ENCODE assay signal across 30 cellular contexts in the genomic region with DNA sequence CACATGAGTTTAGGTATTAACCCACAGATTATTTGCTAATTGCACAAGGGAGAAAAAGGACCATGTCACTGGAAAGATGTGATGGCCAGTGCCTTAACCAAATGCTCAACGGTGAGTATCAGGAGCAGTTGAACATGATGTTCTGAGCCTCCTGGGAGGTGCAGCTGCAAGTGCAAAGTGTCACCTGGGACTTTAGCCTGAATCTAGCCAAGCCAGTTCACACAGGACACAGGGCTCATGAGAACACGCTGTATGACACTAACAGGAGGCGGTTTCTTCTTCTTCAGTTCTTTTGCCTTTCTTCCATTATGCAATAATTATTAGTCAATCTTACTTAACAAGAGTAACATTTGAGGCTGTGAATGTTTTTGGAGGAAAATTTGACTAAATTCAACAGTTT.
"Had no signal": no experiment of that assay in that cellular context is flagged by ENCODE, and none has a peak within 500 bp of the region (broad histone marks: within the 10 kb centered on the region; RNA-seq: fewer than 3 reads in every experiment).

No MANE protein-coding gene starts in this region.

- H3K9me3 ChIP-seq: esophagus squamous epithelium, ovary, prostate gland, sigmoid colon, thyroid gland, vagina had no signal

- DNase-seq: activated CD4-positive, alpha-beta T cell treated with anti-CD3 and anti-CD28 coated beads for 36 hours; activated CD4-positive, CD25-positive, alpha-beta regulatory T cell; activated CD8-positive, alpha-beta memory T cell treated with anti-CD3 and anti-CD28 coated beads, Interleukin-2, amount 10 ng/mL, durations not matched to agents 7 days and 5 days; activated CD8-positive, alpha-beta T cell treated with anti-CD3 and anti-CD28 coated beads, Interleukin-2, amount 10 ng/mL, durations not matched to agents 7 days and 5 days; activated naive CD8-positive, alpha-beta T cell treated with anti-CD3 and anti-CD28 coated beads, Interleukin-2, amount 50 U/mL, for 24 hours; activated T-cell treated with anti-CD3 and anti-CD28 coated beads, Interleukin-2, amount 50 U/mL, for 48 hours; amygdala; caudate nucleus; effector CD4-positive, alpha-beta T cell; esophagus squamous epithelium; foreskin melanocyte; glutamatergic neuron; islet precursor cell; left cardiac atrium; left ventricle myocardium superior; naive B cell; nephron progenitor cell; ovary; retina; sigmoid colon; stimulated activated CD4-positive, alpha-beta T cell treated with anti-CD3 and anti-CD28 coated beads, Interleukin-1b, Interleukin-23, amount 100 ng/mL, for 48 hours; stimulated activated CD4-positive, alpha-beta T cell treated with anti-CD3 and anti-CD28 coated beads, Interleukin-4, amount 100 ng/mL, for 4 hours; stimulated activated naive B cell treated with anti-CD40 and anti-IgM and Interleukin-4, amounts not matched to agents 10 μg/mL and 1 μg/mL and 100 μg/mL, for 72 hours; stomach; thyroid gland; upper lobe of left lung had no signal

- H3K27ac ChIP-seq: esophagus squamous epithelium, neutrophil, ovary, prostate gland, sigmoid colon, stomach, thyroid gland, upper lobe of left lung, vagina had no signal

- H3K4me1 ChIP-seq: prostate gland, stomach, thyroid gland, upper lobe of left lung, vagina had no signal

- H3K27me3 ChIP-seq: esophagus squamous epithelium, neutrophil, ovary, sigmoid colon, stomach, thyroid gland, upper lobe of left lung, vagina had no signal

- H3K4me3 ChIP-seq: esophagus squamous epithelium, ovary, prostate gland, sigmoid colon, smooth muscle cell, stomach, thyroid gland, upper lobe of left lung, vagina had no signal

- H3K36me3 ChIP-seq: esophagus squamous epithelium, neutrophil, ovary, prostate gland, sigmoid colon, stomach, thyroid gland, upper lobe of left lung, vagina had no signal

- ATAC-seq: activated CD4-positive, alpha-beta T cell treated with anti-CD3 and anti-CD28 coated beads for 36 hours; activated CD8-positive, alpha-beta memory T cell treated with anti-CD3 and anti-CD28 coated beads, Interleukin-2, amount 10 ng/mL, durations not matched to agents 7 days and 5 days; activated CD8-positive, alpha-beta T cell treated with anti-CD3 and anti-CD28 coated beads, Interleukin-2, amount 10 ng/mL, durations not matched to agents 7 days and 5 days; activated naive CD8-positive, alpha-beta T cell treated with anti-CD3 and anti-CD28 coated beads, Interleukin-2, amount 50 U/mL, for 24 hours; left cardiac atrium; left ventricle myocardium superior; stimulated activated naive B cell treated with anti-CD40 and anti-IgM and Interleukin-4, amounts not matched to agents 10 μg/mL and 1 μg/mL and 100 μg/mL, for 72 hours had no signal

- H3K4me2 ChIP-seq: smooth muscle cell had no signal
